In genomic region chr12:96219700-96220206, GRCh38 we compare ENCODE assay signal across 9 cellular contexts. TPM values are rescaled to one million over a fixed set of nuclear protein-coding genes. Genes with fewer than 3 reads are reported as not detected.
A peak's percentile ranks its signal among the peaks of the same experiment; 100 is the strongest.
DNase-seq lines count a peak whose midpoint lies in the region; ATAC-seq and TF ChIP-seq lines count a peak whose summit lies in the region.
"Had no signal": no experiment of that assay in that cellular context is flagged by ENCODE, and none has a peak within 500 bp of the region (broad histone marks: within the 10 kb centered on the region; RNA-seq: fewer than 3 reads in every experiment).

No MANE protein-coding gene starts in this region.

- peaks cover 10% of the 10 kb centered on the region for H3K4me1 ChIP-seq in hepatocyte (ENCODE audit: insufficient read depth)

- no peaks in the 10 kb centered on the region for H4K20me1 ChIP-seq in hepatocyte (ENCODE audit: insufficient read depth, poor library complexity, severe bottlenecking)

- CTCF ChIA-PET in AG04450 (lab: Charles Lee): interaction anchor here (0.7 to 1.1 kb wide), 5 partner anchors 11 to 297 kb away, joined by 3 to 5 read pairs (median 3); no protein-coding TSS in a partner anchor

- ATAC-seq in GM21360 (IDR thresholded peaks at IDR 0.05; ENCODE audit: unreplicated experiment): no peak

- H3K9me2 ChIP-seq in hepatocyte (replicated peaks; ENCODE audit: insufficient read depth): no peaks in the 10 kb centered on the region

- H3K27me3 Mint-ChIP-seq in HFFc6 (ENCODE audit: insufficient read depth): peaks cover 9% of the 10 kb centered on the region
- H3K27me3 Mint-ChIP-seq: memory B cell had no signal

- H3K4me2 ChIP-seq in hepatocyte: peak overlapping the region; percentile 0

- peaks cover 78% of the 10 kb centered on the region for H3K4me1 Mint-ChIP-seq in HFFc6 (ENCODE audit: low read depth)

- H2AFZ ChIP-seq in hepatocyte: no peak overlapping the region

- WGBS in hepatocyte (ENCODE audit: low lambda C conversion rate, missing lambda C conversion rate): 68% methylated on average over 15 of the region's 15 CpGs

- H3K36me3 ChIP-seq in hepatocyte (replicated peaks; ENCODE audit: insufficient read depth, low read depth): no peaks in the 10 kb centered on the region

- POLR2A ChIA-PET in AG04450 (lab: Yijun Ruan, JAX): interaction anchor here (0.7 to 2.5 kb wide), 5 partner anchors 14 to 153 kb away, joined by 3 to 9 read pairs (median 4); no protein-coding TSS in a partner anchor

- H3K27ac Mint-ChIP-seq in HFFc6: peak overlapping the region; percentile 100
- H3K27ac Mint-ChIP-seq: memory B cell had no signal

- H3K79me2 ChIP-seq in hepatocyte: peaks cover 2% of the 10 kb centered on the region

- H3K36me3 Mint-ChIP-seq in HFFc6 (ENCODE audit: low read depth): peaks cover 45% of the 10 kb centered on the region

- peak overlapping the region; percentile 98 for H3K27ac ChIP-seq in AG04450 (ENCODE audit: low read depth, low read length)
- peak overlapping the region; percentile 63 for H3K27ac ChIP-seq in hepatocyte

- peak; percentile 93 for DNase-seq in AG04450 (ENCODE audit: low read depth, low spot score)
- peak; percentile 99 for DNase-seq in HFFc6
- DNase-seq in SW 1271 (lab: John Stamatoyannopoulos, UW): peak; percentile 95 to 96
- peak; percentile 80 for DNase-seq in hepatocyte (ENCODE audit: low spot score)
- DNase-seq in SK-N-DZ (ENCODE audit: low spot score): no peak
- no peak for DNase-seq in CD1c-positive myeloid dendritic cell (ENCODE audit: extremely low spot score)
- no peak for DNase-seq in SKM-1 treated with dmso at 0.1 percent for 144 hours (lab: John Stamatoyannopoulos, UW; ENCODE audit: unreplicated experiment)

- H3K4me3 Mint-ChIP-seq in HFFc6: peak overlapping the region; percentile 85
- H3K4me3 Mint-ChIP-seq: memory B cell had no signal

- no peaks in the 10 kb centered on the region for H3K27me3 ChIP-seq in AG04450 (ENCODE audit: control insufficient read depth, insufficient read depth, low read length)
- no peaks in the 10 kb centered on the region for H3K27me3 ChIP-seq in hepatocyte

- H3K4me3 ChIP-seq in AG04450 (ENCODE audit: low read depth, low read length): peak overlapping the region; percentile 25
- no peak overlapping the region for H3K4me3 ChIP-seq in hepatocyte

- H3K9me3 ChIP-seq in AG04450 (ENCODE audit: control insufficient read depth, insufficient read depth, low read length) (no peaks in the 10 kb centered on the region), hepatocyte (ENCODE audit: low read depth) (no peaks in the 10 kb centered on the region)

- H3K9me3 Mint-ChIP-seq in HFFc6: no peaks in the 10 kb centered on the region
- H3K9me3 Mint-ChIP-seq: memory B cell had no signal

- TF ChIP-seq CTCF in AG04450 (IDR thresholded peaks at IDR 0.05; ENCODE audit: low read depth, low read length): no peak
- no peak for TF ChIP-seq CTCF in HFFc6 (IDR thresholded peaks at IDR 0.05)
- no peak for TF ChIP-seq CTCF in hepatocyte (IDR thresholded peaks at IDR 0.05; ENCODE audit: poor library complexity)

RNA-seq across cellular contexts. Expression of gene ELK3, which starts 25.6 kb away (rescaled TPM):
- 26.7 and 31.2 TPM in 2 replicates for polyA plus RNA-seq in AG04450 (2011; rRNA removed)
- 21.4 and 27.3 TPM in 2 replicates for polyA minus RNA-seq in AG04450 (2011; rRNA and poly(A)+ RNA removed)
- total RNA-seq in HFFc6 (2021; fragmentation: NEBNext Ultra II Directional; extraction: Animal tissue kit (Norgen Biotek cat#: 25700)): 10 to 100 TPM; 54.5 to 80.7 (median 71.9) TPM
- total RNA-seq in hepatocyte: 10.6 and 12.1 TPM in 2 replicates
- 12.9 and 13.4 TPM in 2 replicates for polyA plus RNA-seq in hepatocyte
- polyA plus RNA-seq in SK-N-DZ (2014; cell fraction: cytosol; rRNA removed): 4.8 and 5.1 TPM in 2 replicates
- polyA plus RNA-seq in SK-N-DZ (2014; cell fraction: nucleus; rRNA removed): 3.1 and 4.1 TPM in 2 replicates

Comparison
In these comparisons a context has a peak if more than half of its experiments do, and no peak if none do; other contexts are left out.
1. DNase-seq: peak in AG04450 (single experiment), HFFc6 (single experiment), SW 1271 (2 of 2) and hepatocyte (single experiment); none in SK-N-DZ (single experiment), CD1c-positive myeloid dendritic cell (single experiment) and SKM-1 treated with dmso at 0.1 percent for 144 hours (single experiment).